In genomic region chr11:70643642-70644041, GRCh38 we compare ENCODE assay signal across 33 cellular contexts.
A peak's percentile ranks its signal among the peaks of the same experiment; 100 is the strongest.
DNase-seq lines count a peak whose midpoint lies in the region; ATAC-seq, FAIRE-seq and TF ChIP-seq lines count a peak whose summit lies in the region.
"Had no signal": no experiment of that assay in that cellular context is flagged by ENCODE, and none has a peak within 500 bp of the region (broad histone marks: within the 10 kb centered on the region; RNA-seq: fewer than 3 reads in every experiment).

No MANE protein-coding gene starts in this region.

- TF ChIP-seq RAD21 in HepG2 (CRISPR knock-in tag; IDR thresholded peaks at IDR 0.05), result no peak

- intact Hi-C loops in HepG2 (cut with micrococcal nuclease; ENCODE audit: unreplicated experiment), result no loop called here
- intact Hi-C loops in right lobe of liver (cut with DNase I), result no loop called here

- ATAC-seq in HepG2 (no peak), right lobe of liver (no peak), GM18907 (IDR thresholded peaks at IDR 0.05; ENCODE audit: unreplicated experiment) (no peak)
- ATAC-seq: gastroesophageal sphincter, left lobe of liver, right cardiac atrium had no signal

- 86% methylated on average over 9 of the region's 9 CpGs for WGBS in HepG2 (ENCODE audit: low lambda C conversion rate)
- WGBS in right lobe of liver (ENCODE audit: insufficient coverage, low coverage, low lambda C conversion rate, missing lambda C conversion rate), result 47% methylated on average over 9 of the region's 9 CpGs
- WGBS in HUES64, result 64% methylated on average over 9 of the region's 9 CpGs

- TF ChIP-seq POLR2A in HepG2 (IDR thresholded peaks at IDR 0.05; ENCODE audit: insufficient read depth in 1 of 2, low read depth in 2 of 2, low read length in 2 of 2) (no peak), right lobe of liver (IDR thresholded peaks at IDR 0.05) (no peak)

- no peak for FAIRE-seq in HepG2 (lab: Jason Lieb, UNC)
- FAIRE-seq: GM12891, islet of Langerhans, urothelium cell line had no signal

- H3K9ac ChIP-seq in HepG2 (ENCODE audit: insufficient read depth, low read depth, low read length) (no peak overlapping the region), HUES64 (ENCODE audit: low read depth, low read length) (peak overlapping the region; percentile 21; the same call in 1 of the 2 replicates)

- peak overlapping the region in 4 of 5 experiments; percentile 21 to 82 (median 78) for H3K27ac Mint-ChIP-seq in brain
- no peak overlapping the region for H3K27ac Mint-ChIP-seq in T-helper 2 cell treated with Interferon-gamma antibody and Interleukin-4, amounts not matched to agents 5 μg/mL and 100 μg/mL, for 36 hours
- H3K27ac Mint-ChIP-seq: activated CD4-positive, alpha-beta T cell treated with anti-CD3 and anti-CD28 coated beads, Interleukin-2, amount 10 ng/mL, durations not matched to agents 24 days and 14 days; activated naive CD4-positive, alpha-beta T cell treated with anti-CD3 and anti-CD28 coated beads, Interleukin-2, amount 50 U/mL, for 24 hours; B cell; memory B cell; stimulated activated naive CD8-positive, alpha-beta T cell treated with anti-CD3 and anti-CD28 coated beads, Interleukin-15, Interleukin-2, amounts not matched to agents 100 ng/mL and 50 ng/mL, for 24 hours had no signal

- DNase-seq in HepG2 (ENCODE audit: low spot score), result no peak
- no peak for DNase-seq in right lobe of liver
- no peak for DNase-seq in Kasumi-1 (lab: John Stamatoyannopoulos, UW)
- DNase-seq in T-helper 2 cell treated with Interferon-gamma antibody and Interleukin-4, amounts not matched to agents 5 μg/mL and 100 μg/mL, for 36 hours (ENCODE audit: low spot score), result no peak
- no peak for DNase-seq in LoVo (ENCODE audit: low spot score)
- DNase-seq: activated CD4-positive, alpha-beta T cell treated with anti-CD3 and anti-CD28 coated beads, Interleukin-2, amount 10 ng/mL, durations not matched to agents 24 days and 14 days; activated CD8-positive, alpha-beta memory T cell treated with anti-CD3 and anti-CD28 coated beads for 24 hours; activated T-cell treated with anti-CD3 and anti-CD28 coated beads for 4 hours; amygdala; EL; GOT3; hippocampal formation; KG1; NCI-H1417; NCI-H2081; NCI-H446; right cardiac atrium; spleen; stimulated activated CD4-positive, alpha-beta T cell treated with anti-CD3 and anti-CD28 coated beads, Interleukin-2, amount 100 ng/mL, for 24 hours; testis had no signal

- in situ Hi-C loops in HepG2 (cut with HindIII; ENCODE audit: extremely low pct_ligation_motif_present, low pct_unique_long_range_greater_than_20kb), result no loop called here

- peaks cover 42% of the 10 kb centered on the region for H3K4me1 ChIP-seq in HepG2 (ENCODE audit: insufficient read depth, low read length)
- H3K4me1 ChIP-seq in right lobe of liver, result no peaks in the 10 kb centered on the region
- peaks cover 50% of the 10 kb centered on the region for H3K4me1 ChIP-seq in HUES64 (ENCODE audit: insufficient read depth, low read length)
- H3K4me1 ChIP-seq: gastroesophageal sphincter, testis had no signal

- H3K27ac ChIP-seq in HepG2 (ENCODE audit: extremely low read length, insufficient read depth, low read length) (peak overlapping the region; percentile 51), right lobe of liver (no peak overlapping the region), HUES64 (ENCODE audit: low read depth, low read length) (no peak overlapping the region)
- H3K27ac ChIP-seq: gastroesophageal sphincter, spleen, testis had no signal

- TF ChIP-seq CTCF in HepG2 (CRISPR knock-in tag; IDR thresholded peaks at IDR 0.05), result no peak
- TF ChIP-seq CTCF in right lobe of liver (IDR thresholded peaks at IDR 0.05), result no peak
- no peak for TF ChIP-seq CTCF in brain (conservative IDR thresholded peaks at IDR 0.05)

- TF ChIP-seq EP300 in HepG2 (IDR thresholded peaks at IDR 0.05; ENCODE audit: low read depth in 2 of 2, low read length in 2 of 2), result no peak
- TF ChIP-seq EP300 in HepG2 (CRISPR knock-in tag; IDR thresholded peaks at IDR 0.05; ENCODE audit: borderline replicate concordance), result no peak

- no peak overlapping the region for H2AFZ ChIP-seq in HepG2 (ENCODE audit: low read length)

- CTCF ChIA-PET in HepG2 (lab: Yijun Ruan, JAX; ENCODE audit: low intra/inter-chr PET ratio, low total read pairs), result no interaction called here

- H3K4me1 Mint-ChIP-seq in brain, result peaks cover 87% of the 10 kb centered on the region
- H3K4me1 Mint-ChIP-seq in T-helper 2 cell treated with Interferon-gamma antibody and Interleukin-4, amounts not matched to agents 5 μg/mL and 100 μg/mL, for 36 hours (ENCODE audit: low read depth), result no peaks in the 10 kb centered on the region
- H3K4me1 Mint-ChIP-seq: activated CD4-positive, alpha-beta T cell treated with anti-CD3 and anti-CD28 coated beads, Interleukin-2, amount 10 ng/mL, durations not matched to agents 24 days and 14 days; activated naive CD4-positive, alpha-beta T cell treated with anti-CD3 and anti-CD28 coated beads, Interleukin-2, amount 50 U/mL, for 24 hours; B cell; memory B cell had no signal

- peaks cover 16% of the 10 kb centered on the region for H3K36me3 Mint-ChIP-seq in brain
- H3K36me3 Mint-ChIP-seq in T-helper 2 cell treated with Interferon-gamma antibody and Interleukin-4, amounts not matched to agents 5 μg/mL and 100 μg/mL, for 36 hours (ENCODE audit: low read depth), result no peaks in the 10 kb centered on the region
- H3K36me3 Mint-ChIP-seq: activated naive CD4-positive, alpha-beta T cell treated with anti-CD3 and anti-CD28 coated beads, Interleukin-2, amount 50 U/mL, for 24 hours; memory B cell had no signal

- H3K27me3 Mint-ChIP-seq in brain, result peaks cover 2% of the 10 kb centered on the region
- H3K27me3 Mint-ChIP-seq in T-helper 2 cell treated with Interferon-gamma antibody and Interleukin-4, amounts not matched to agents 5 μg/mL and 100 μg/mL, for 36 hours (ENCODE audit: low read depth), result no peaks in the 10 kb centered on the region
- H3K27me3 Mint-ChIP-seq: activated CD4-positive, alpha-beta T cell treated with anti-CD3 and anti-CD28 coated beads, Interleukin-2, amount 10 ng/mL, durations not matched to agents 24 days and 14 days had no signal

- H4K20me1 ChIP-seq in HepG2 (ENCODE audit: insufficient read depth, low read length), result peaks cover 6% of the 10 kb centered on the region; the same call in 1 of the 2 replicates

- H3K4me2 ChIP-seq in HepG2 (ENCODE audit: low read depth, low read length), result no peak overlapping the region

- H3K27me3 ChIP-seq in HepG2 (ENCODE audit: control insufficient read depth in 1 of 2, insufficient read depth in 2 of 2, low read length in 2 of 2) (no peaks in the 10 kb centered on the region), right lobe of liver (no peaks in the 10 kb centered on the region), HUES64 (ENCODE audit: insufficient read depth, low read length) (no peaks in the 10 kb centered on the region)
- H3K27me3 ChIP-seq: testis had no signal

- H3K9me3 ChIP-seq in HepG2 (ENCODE audit: low read length) (no peaks in the 10 kb centered on the region), right lobe of liver (no peaks in the 10 kb centered on the region), HUES64 (ENCODE audit: insufficient read depth, low read depth, low read length) (no peaks in the 10 kb centered on the region)
- H3K9me3 ChIP-seq: gastroesophageal sphincter, spleen, testis had no signal

- no peak overlapping the region for H3K4me3 ChIP-seq in HepG2 (replicated peaks in 1 of 3; ENCODE audit: insufficient read depth in 1 of 3, low read depth in 2 of 3, low read length in 3 of 3)
- no peak overlapping the region for H3K4me3 ChIP-seq in right lobe of liver
- H3K4me3 ChIP-seq in HUES64 (ENCODE audit: low read length), result no peak overlapping the region
- H3K4me3 ChIP-seq: gastroesophageal sphincter, spleen, testis had no signal

- peaks cover 0 to 4% (median 2%) of the 10 kb centered on the region in 5 experiments for H3K9me3 Mint-ChIP-seq in brain
- H3K9me3 Mint-ChIP-seq in T-helper 2 cell treated with Interferon-gamma antibody and Interleukin-4, amounts not matched to agents 5 μg/mL and 100 μg/mL, for 36 hours, result no peaks in the 10 kb centered on the region
- H3K9me3 Mint-ChIP-seq: activated CD4-positive, alpha-beta T cell treated with anti-CD3 and anti-CD28 coated beads, Interleukin-2, amount 10 ng/mL, durations not matched to agents 24 days and 14 days; activated naive CD4-positive, alpha-beta T cell treated with anti-CD3 and anti-CD28 coated beads, Interleukin-2, amount 50 U/mL, for 24 hours; memory B cell; neural crest cell; stimulated activated naive CD8-positive, alpha-beta T cell treated with anti-CD3 and anti-CD28 coated beads, Interleukin-15, Interleukin-2, amounts not matched to agents 100 ng/mL and 50 ng/mL, for 24 hours had no signal

- H3K79me2 ChIP-seq in HepG2 (ENCODE audit: insufficient read depth, low read length), result peaks cover 2% of the 10 kb centered on the region

- POLR2A ChIA-PET in HepG2 (lab: Yijun Ruan, JAX), result interaction anchor here (0.6 kb wide), 1 partner anchor 86 kb away, joined by 4 read pairs; no protein-coding TSS in a partner anchor

- H3K36me3 ChIP-seq in HepG2 (replicated peaks in 1 of 2; ENCODE audit: control insufficient read depth in 1 of 2, insufficient read depth in 2 of 2, low read length in 2 of 2) (0 out of 5 replicates have a peak, but pooled peaks cover 0 to 3% of the 10 kb centered on the region in 2 experiments), right lobe of liver (no peaks in the 10 kb centered on the region), HUES64 (ENCODE audit: insufficient read depth, low read length) (no peaks in the 10 kb centered on the region)
- H3K36me3 ChIP-seq: gastroesophageal sphincter, spleen had no signal

- BruUV-seq in HepG2 (replicated peaks; lab: Mats Ljungman, UMichigan), result no TSS peak

- H3K4me3 Mint-ChIP-seq in brain, result no peak overlapping the region
- no peak overlapping the region for H3K4me3 Mint-ChIP-seq in T-helper 2 cell treated with Interferon-gamma antibody and Interleukin-4, amounts not matched to agents 5 μg/mL and 100 μg/mL, for 36 hours
- H3K4me3 Mint-ChIP-seq: activated CD4-positive, alpha-beta T cell treated with anti-CD3 and anti-CD28 coated beads, Interleukin-2, amount 10 ng/mL, durations not matched to agents 24 days and 14 days; activated naive CD4-positive, alpha-beta T cell treated with anti-CD3 and anti-CD28 coated beads, Interleukin-2, amount 50 U/mL, for 24 hours; B cell; memory B cell; neural crest cell; stimulated activated naive CD8-positive, alpha-beta T cell treated with anti-CD3 and anti-CD28 coated beads, Interleukin-15, Interleukin-2, amounts not matched to agents 100 ng/mL and 50 ng/mL, for 24 hours had no signal

TF ChIP-seq in HepG2, 621 proteins besides CTCF, POLR2A, EP300 and RAD21 (continues in another document):
- no peak for TF ChIP-seq ZNF333 (CRISPR knock-in tag; IDR thresholded peaks at IDR 0.05; ENCODE audit: borderline replicate concordance)
